8 cellular contexts compared by ENCODE assay signal in genomic region chr15:75808009-75808408, GRCh38. TPM values are rescaled to one million over a fixed set of nuclear protein-coding genes. Genes with fewer than 3 reads are reported as not detected.
DNase-seq lines count a peak whose midpoint lies in the region; ATAC-seq, FAIRE-seq and TF ChIP-seq lines count a peak whose summit lies in the region.
"Not testable (repeated sequence)": the region's sequence is repeated elsewhere in the genome, so short reads cannot be mapped to it uniquely, and the experiment has no call there.

No MANE protein-coding gene starts in this region.

- not testable (repeated sequence) for H3K4me1 Mint-ChIP-seq in activated CD8-positive, alpha-beta T cell treated with anti-CD3 and anti-CD28 coated beads for 36 hours (ENCODE audit: low read depth); activated CD8-positive, alpha-beta memory T cell treated with anti-CD3 and anti-CD28 coated beads, Interleukin-2, amount 10 ng/mL, durations not matched to agents 7 days and 5 days; activated T-helper 17 cell treated with anti-CD3 and anti-CD28 coated beads, Interleukin-2, amount 50 U/mL, for 72 hours; activated naive CD8-positive, alpha-beta T cell treated with anti-CD3 and anti-CD28 coated beads, Interleukin-2, amount 50 U/mL, for 24 hours; stimulated activated effector memory CD8-positive, alpha-beta T cell treated with anti-CD3 and anti-CD28 coated beads, Interleukin-12 subunit alpha, Interleukin-12 subunit beta, amount 100 ng/mL, for 72 hours

- H3K36me3 ChIP-seq in K562 (ENCODE audit: control insufficient read depth, insufficient read depth, low read length); HepG2 (replicated peaks in 1 of 2; ENCODE audit: control insufficient read depth in 1 of 2, insufficient read depth in 2 of 2, low read length in 2 of 2): not testable (repeated sequence)

- not testable (repeated sequence) for TF ChIP-seq EP300 in K562 (IDR thresholded peaks at IDR 0.05; ENCODE audit: low read length); HepG2 (IDR thresholded peaks at IDR 0.05; ENCODE audit: low read depth in 2 of 2, low read length in 2 of 2); HepG2 (CRISPR knock-in tag; IDR thresholded peaks at IDR 0.05; ENCODE audit: borderline replicate concordance)

- TF ChIP-seq POLR2A in GM12891 (IDR thresholded peaks at IDR 0.05; ENCODE audit: low read depth, low read length); K562 (conservative IDR thresholded peaks at IDR 0.05); HepG2 (IDR thresholded peaks at IDR 0.05; ENCODE audit: insufficient read depth in 1 of 2, low read depth in 2 of 2, low read length in 2 of 2): not testable (repeated sequence)

- not testable (repeated sequence) for H3K4me2 ChIP-seq in K562 (ENCODE audit: insufficient read depth, low read length)
- peak overlapping the region; percentile 7; the same call in 1 of the 2 replicates for H3K4me2 ChIP-seq in HepG2 (ENCODE audit: low read depth, low read length)

- H3K27me3 Mint-ChIP-seq in activated CD8-positive, alpha-beta T cell treated with anti-CD3 and anti-CD28 coated beads for 36 hours; activated T-helper 17 cell treated with anti-CD3 and anti-CD28 coated beads, Interleukin-2, amount 50 U/mL, for 72 hours; activated naive CD8-positive, alpha-beta T cell treated with anti-CD3 and anti-CD28 coated beads, Interleukin-2, amount 50 U/mL, for 24 hours: not testable (repeated sequence)
- peaks cover 20% of the 10 kb centered on the region for H3K27me3 Mint-ChIP-seq in activated CD8-positive, alpha-beta memory T cell treated with anti-CD3 and anti-CD28 coated beads, Interleukin-2, amount 10 ng/mL, durations not matched to agents 7 days and 5 days

- BruUV-seq in K562 (replicated peaks; lab: Mats Ljungman, UMichigan); HepG2 (replicated peaks; lab: Mats Ljungman, UMichigan): not testable (repeated sequence)

- not testable (repeated sequence) for H4K20me1 ChIP-seq in K562 (replicated peaks; ENCODE audit: control insufficient read depth, insufficient read depth, low read length); HepG2 (ENCODE audit: insufficient read depth, low read length)

- TF ChIP-seq RAD21 in K562 (CRISPR knock-in tag; conservative IDR thresholded peaks at IDR 0.05 in 1 of 2, IDR thresholded peaks at IDR 0.05 in 1 of 2); HepG2 (CRISPR knock-in tag; IDR thresholded peaks at IDR 0.05): not testable (repeated sequence)

- not testable (repeated sequence) for DNase-seq in GM12891 (ENCODE audit: insufficient read length, low spot score); activated CD8-positive, alpha-beta T cell treated with anti-CD3 and anti-CD28 coated beads for 36 hours; activated naive CD8-positive, alpha-beta T cell treated with anti-CD3 and anti-CD28 coated beads, Interleukin-2, amount 50 U/mL, for 24 hours; K562 (ENCODE audit: extremely low read depth in 1 of 4, low spot score in 3 of 4); HepG2 (ENCODE audit: low spot score); stimulated activated effector memory CD8-positive, alpha-beta T cell treated with anti-CD3 and anti-CD28 coated beads, Interleukin-12 subunit alpha, Interleukin-12 subunit beta, amount 100 ng/mL, for 72 hours (ENCODE audit: low spot score in 2 of 2)
- DNase-seq in activated CD8-positive, alpha-beta memory T cell treated with anti-CD3 and anti-CD28 coated beads, Interleukin-2, amount 10 ng/mL, durations not matched to agents 7 days and 5 days: peak; percentile 37

- H3K9me1 ChIP-seq in K562 (ENCODE audit: control insufficient read depth, insufficient read depth, low read length): not testable (repeated sequence)

- H3K4me3 Mint-ChIP-seq in activated CD8-positive, alpha-beta T cell treated with anti-CD3 and anti-CD28 coated beads for 36 hours; activated CD8-positive, alpha-beta memory T cell treated with anti-CD3 and anti-CD28 coated beads, Interleukin-2, amount 10 ng/mL, durations not matched to agents 7 days and 5 days; activated T-helper 17 cell treated with anti-CD3 and anti-CD28 coated beads, Interleukin-2, amount 50 U/mL, for 72 hours; activated naive CD8-positive, alpha-beta T cell treated with anti-CD3 and anti-CD28 coated beads, Interleukin-2, amount 50 U/mL, for 24 hours; stimulated activated effector memory CD8-positive, alpha-beta T cell treated with anti-CD3 and anti-CD28 coated beads, Interleukin-12 subunit alpha, Interleukin-12 subunit beta, amount 100 ng/mL, for 72 hours: not testable (repeated sequence)

- POLR2A ChIA-PET in activated CD8-positive, alpha-beta T cell treated with anti-CD3 and anti-CD28 coated beads for 36 hours (lab: Charles Lee); HepG2 (lab: Yijun Ruan, JAX): not testable (repeated sequence)
- POLR2A ChIA-PET in K562 (lab: Yijun Ruan, JAX): interaction anchor here (0.6 to 0.9 kb wide), 3 partner anchors 23 to 134 kb away, joined by 3 read pairs; no protein-coding TSS in a partner anchor

- intact Hi-C loops in activated CD8-positive, alpha-beta T cell treated with anti-CD3 and anti-CD28 coated beads for 36 hours (cut with micrococcal nuclease); K562 (cut with micrococcal nuclease): not testable (repeated sequence)
- intact Hi-C loops in HepG2 (cut with micrococcal nuclease; ENCODE audit: unreplicated experiment): loop anchor here (10.0 kb wide), 1 partner anchor 53 kb away; no protein-coding TSS in a partner anchor

- CTCF ChIA-PET in activated CD8-positive, alpha-beta T cell treated with anti-CD3 and anti-CD28 coated beads for 36 hours (lab: Charles Lee); HepG2 (lab: Yijun Ruan, JAX; ENCODE audit: low intra/inter-chr PET ratio, low total read pairs): not testable (repeated sequence)
- CTCF ChIA-PET in activated CD8-positive, alpha-beta memory T cell treated with anti-CD3 and anti-CD28 coated beads, Interleukin-2, amount 10 ng/mL, durations not matched to agents 7 days and 5 days (lab: Charles Lee): interaction anchor here (3.6 kb wide), 1 partner anchor 331 kb away, joined by 23 read pairs; no protein-coding TSS in a partner anchor
- CTCF ChIA-PET in K562 (lab: Yijun Ruan, JAX; ENCODE audit: low intra/inter-chr PET ratio): interaction anchor here (0.8 kb wide), 1 partner anchor 114 kb away, joined by 4 read pairs; no protein-coding TSS in a partner anchor

- in situ Hi-C loops in K562 (cut with MboI): not testable (repeated sequence)
- in situ Hi-C loops in HepG2 (cut with HindIII; ENCODE audit: extremely low pct_ligation_motif_present, low pct_unique_long_range_greater_than_20kb): loop anchor here (10.0 kb wide), 2 partner anchors 83 to 123 kb away; a partner anchor contains a TSS

- peak overlapping the region; percentile 68 for H2AFZ ChIP-seq in K562 (ENCODE audit: low read depth, low read length)
- not testable (repeated sequence) for H2AFZ ChIP-seq in HepG2 (ENCODE audit: low read length)

- H3K27ac ChIP-seq in K562 (ENCODE audit: extremely low read depth, low read depth, low read length); HepG2 (ENCODE audit: extremely low read length, insufficient read depth, low read length): not testable (repeated sequence)

- not testable (repeated sequence) for H3K36me3 Mint-ChIP-seq in activated CD8-positive, alpha-beta T cell treated with anti-CD3 and anti-CD28 coated beads for 36 hours (ENCODE audit: low read depth); activated CD8-positive, alpha-beta memory T cell treated with anti-CD3 and anti-CD28 coated beads, Interleukin-2, amount 10 ng/mL, durations not matched to agents 7 days and 5 days; activated T-helper 17 cell treated with anti-CD3 and anti-CD28 coated beads, Interleukin-2, amount 50 U/mL, for 72 hours (ENCODE audit: low read depth); activated naive CD8-positive, alpha-beta T cell treated with anti-CD3 and anti-CD28 coated beads, Interleukin-2, amount 50 U/mL, for 24 hours (ENCODE audit: low read depth); stimulated activated effector memory CD8-positive, alpha-beta T cell treated with anti-CD3 and anti-CD28 coated beads, Interleukin-12 subunit alpha, Interleukin-12 subunit beta, amount 100 ng/mL, for 72 hours

- H3K4me3 ChIP-seq in K562; HepG2 (replicated peaks in 1 of 3; ENCODE audit: insufficient read depth in 1 of 3, low read depth in 2 of 3, low read length in 3 of 3): not testable (repeated sequence)

- H3K4me1 ChIP-seq in K562 (replicated peaks in 1 of 2; ENCODE audit: control insufficient read depth in 2 of 2, insufficient read depth in 2 of 2, low read length in 2 of 2); HepG2 (ENCODE audit: insufficient read depth, low read length): not testable (repeated sequence)

- peak; percentile 9 for FAIRE-seq in GM12891 (lab: Jason Lieb, UNC)
- not testable (repeated sequence) for FAIRE-seq in K562 (lab: Jason Lieb, UNC); HepG2 (lab: Jason Lieb, UNC)

- not testable (repeated sequence) for H3K79me2 ChIP-seq in K562 (ENCODE audit: control insufficient read depth, insufficient read depth, low read length); HepG2 (ENCODE audit: insufficient read depth, low read length)

- H3K9me3 Mint-ChIP-seq in activated CD8-positive, alpha-beta T cell treated with anti-CD3 and anti-CD28 coated beads for 36 hours; activated CD8-positive, alpha-beta memory T cell treated with anti-CD3 and anti-CD28 coated beads, Interleukin-2, amount 10 ng/mL, durations not matched to agents 7 days and 5 days (ENCODE audit: low read depth); activated T-helper 17 cell treated with anti-CD3 and anti-CD28 coated beads, Interleukin-2, amount 50 U/mL, for 72 hours; activated naive CD8-positive, alpha-beta T cell treated with anti-CD3 and anti-CD28 coated beads, Interleukin-2, amount 50 U/mL, for 24 hours; stimulated activated effector memory CD8-positive, alpha-beta T cell treated with anti-CD3 and anti-CD28 coated beads, Interleukin-12 subunit alpha, Interleukin-12 subunit beta, amount 100 ng/mL, for 72 hours: not testable (repeated sequence)

- TF ChIP-seq CTCF in activated CD8-positive, alpha-beta T cell treated with anti-CD3 and anti-CD28 coated beads for 36 hours (IDR thresholded peaks at IDR 0.05); K562 (IDR thresholded peaks at IDR 0.05 in 2 of 3, conservative IDR thresholded peaks at IDR 0.05 in 1 of 3; ENCODE audit: insufficient read depth in 2 of 3, low read depth in 1 of 3, low read length in 3 of 3); HepG2 (CRISPR knock-in tag; IDR thresholded peaks at IDR 0.05): not testable (repeated sequence)

- not testable (repeated sequence) for H3K9ac ChIP-seq in K562 (ENCODE audit: insufficient read depth in 1 of 2, low read depth in 2 of 2, low read length in 2 of 2); HepG2 (ENCODE audit: insufficient read depth, low read depth, low read length)

- peak; percentile 45 for ATAC-seq in activated CD8-positive, alpha-beta T cell treated with anti-CD3 and anti-CD28 coated beads for 36 hours
- not testable (repeated sequence) for ATAC-seq in activated CD8-positive, alpha-beta memory T cell treated with anti-CD3 and anti-CD28 coated beads, Interleukin-2, amount 10 ng/mL, durations not matched to agents 7 days and 5 days; K562; HepG2
- peak; percentile 68 for ATAC-seq in activated T-helper 17 cell treated with anti-CD3 and anti-CD28 coated beads, Interleukin-2, amount 50 U/mL, for 72 hours (replicated peaks)
- ATAC-seq in activated naive CD8-positive, alpha-beta T cell treated with anti-CD3 and anti-CD28 coated beads, Interleukin-2, amount 50 U/mL, for 24 hours: peak; percentile 54
- ATAC-seq in stimulated activated effector memory CD8-positive, alpha-beta T cell treated with anti-CD3 and anti-CD28 coated beads, Interleukin-12 subunit alpha, Interleukin-12 subunit beta, amount 100 ng/mL, for 72 hours: peak; percentile 75

- WGBS in K562 (ENCODE audit: insufficient coverage, low coverage, missing lambda C conversion rate): 61% methylated on average over 4 of the region's 6 CpGs
- 38% methylated on average over 6 of the region's 6 CpGs for WGBS in HepG2 (ENCODE audit: low lambda C conversion rate)

- not testable (repeated sequence) for H3K27ac Mint-ChIP-seq in activated CD8-positive, alpha-beta T cell treated with anti-CD3 and anti-CD28 coated beads for 36 hours; activated CD8-positive, alpha-beta memory T cell treated with anti-CD3 and anti-CD28 coated beads, Interleukin-2, amount 10 ng/mL, durations not matched to agents 7 days and 5 days; activated T-helper 17 cell treated with anti-CD3 and anti-CD28 coated beads, Interleukin-2, amount 50 U/mL, for 72 hours; activated naive CD8-positive, alpha-beta T cell treated with anti-CD3 and anti-CD28 coated beads, Interleukin-2, amount 50 U/mL, for 24 hours; stimulated activated effector memory CD8-positive, alpha-beta T cell treated with anti-CD3 and anti-CD28 coated beads, Interleukin-12 subunit alpha, Interleukin-12 subunit beta, amount 100 ng/mL, for 72 hours

- H3K27me3 ChIP-seq in K562 (ENCODE audit: control insufficient read depth in 2 of 2, insufficient read depth in 2 of 2, low read length in 2 of 2); HepG2 (ENCODE audit: control insufficient read depth in 1 of 2, insufficient read depth in 2 of 2, low read length in 2 of 2): not testable (repeated sequence)

- H3K9me3 ChIP-seq in K562 (replicated peaks; ENCODE audit: control insufficient read depth, insufficient read depth, low read depth, low read length); HepG2 (ENCODE audit: low read length): not testable (repeated sequence)

RNA-seq across cellular contexts. Expression of gene UBE2Q2, which starts 35.2 kb away (rescaled TPM):
- 10.3 TPM for polyA plus RNA-seq in GM12891 (2012; ENCODE audit: low read depth, missing spikeins)
- 10 to 100 TPM; 19.4 to 20.0 TPM for total RNA-seq in activated CD8-positive, alpha-beta T cell treated with anti-CD3 and anti-CD28 coated beads for 36 hours
- 10 to 100 TPM; 25.5 to 36.3 TPM for total RNA-seq in activated CD8-positive, alpha-beta memory T cell treated with anti-CD3 and anti-CD28 coated beads, Interleukin-2, amount 10 ng/mL, durations not matched to agents 7 days and 5 days
- 10 to 100 TPM; 17.0 to 26.1 TPM for total RNA-seq in activated T-helper 17 cell treated with anti-CD3 and anti-CD28 coated beads, Interleukin-2, amount 50 U/mL, for 72 hours
- 25.9 and 57.4 TPM in 2 replicates for total RNA-seq in K562 (2011; cell fraction: chromatin; rRNA removed; ENCODE audit: low replicate concordance)
- total RNA-seq in K562 (2011; cell fraction: nucleolus; rRNA removed): 17.8 and 19.2 TPM in 2 replicates
- 40.3 and 64.1 TPM in 2 replicates for total RNA-seq in K562 (2011; cell fraction: nucleoplasm; rRNA removed)
- total RNA-seq in K562 (2014; rRNA removed) (11.6 and 12.1 TPM in 2 replicates), K562 (2014; rRNA removed; fragmentation: Illumina TruSeq; extraction: Trizol) (22.0 and 22.9 TPM in 2 replicates), K562 (2015; rRNA removed; fragmentation: Illumina TruSeq; extraction: Trizol) (20.2 and 24.0 TPM in 2 replicates), K562 (2021) (15.2 and 16.2 TPM in 2 replicates), HepG2 (2016; rRNA removed; fragmentation: Illumina TruSeq; extraction: Trizol) (20.1 and 20.4 TPM in 2 replicates)
- polyA plus RNA-seq in K562 (2011; rRNA removed) (15.4 and 19.2 TPM in 2 replicates), K562 (2014; fragmentation: Illumina TruSeq; extraction: Trizol) (13.4 and 16.9 TPM in 2 replicates), K562 (2014; fragmentation: Nextera tagmentation; extraction: Ambion mirVana) (1 to 10 TPM; 6.2 to 7.1 TPM), K562 (2014; rRNA removed) (13.0 and 13.5 TPM in 2 replicates), HepG2 (2011; rRNA removed) (10.6 and 11.4 TPM in 2 replicates)
- 5.5 and 7.4 TPM in 2 replicates for polyA plus RNA-seq in K562 (2011; cell fraction: cytosol; rRNA removed)
- 19.2 and 26.7 TPM in 2 replicates for polyA plus RNA-seq in K562 (2011; cell fraction: nucleus; rRNA removed)
- polyA plus RNA-seq in K562 (2012): 13.1 and 13.6 TPM in 2 replicates
- polyA minus RNA-seq in K562 (2011; rRNA and poly(A)+ RNA removed): 16.7 and 18.0 TPM in 2 replicates
- polyA minus RNA-seq in K562 (2011; cell fraction: cytosol; rRNA and poly(A)+ RNA removed): 6.3 and 6.8 TPM in 2 replicates
- polyA minus RNA-seq in K562 (2011; cell fraction: nucleus; rRNA and poly(A)+ RNA removed): 25.3 and 28.0 TPM in 2 replicates
- total RNA-seq in HepG2 (2016; cell fraction: cytosol; rRNA removed; fragmentation: Illumina TruSeq; extraction: Trizol; ENCODE audit: low read depth): 28.3 and 29.7 TPM in 2 replicates
- 19.0 and 20.4 TPM in 2 replicates for total RNA-seq in HepG2 (2016; cell fraction: insoluble cytoplasmic fraction; rRNA removed; fragmentation: Illumina TruSeq; extraction: Trizol)
- total RNA-seq in HepG2 (2016; cell fraction: membrane; rRNA removed; fragmentation: Illumina TruSeq; extraction: Trizol): 41.0 and 48.0 TPM in 2 replicates
- 14.5 and 16.7 TPM in 2 replicates for total RNA-seq in HepG2 (2016; cell fraction: nucleus; rRNA removed; fragmentation: Illumina TruSeq; extraction: Trizol)
- 4.6 and 8.2 TPM in 2 replicates for polyA plus RNA-seq in HepG2 (2011; cell fraction: cytosol; rRNA removed)
- 8.9 and 9.8 TPM in 2 replicates for polyA plus RNA-seq in HepG2 (2011; cell fraction: nucleus; rRNA removed)
- polyA plus RNA-seq in HepG2 (2012): 12.2 and 12.6 TPM in 2 replicates
- 21.3 and 23.2 TPM in 2 replicates for polyA plus RNA-seq in HepG2 (2016; cell fraction: cytosol; fragmentation: Illumina TruSeq; extraction: Trizol; ENCODE audit: low read depth)
- 18.6 and 19.5 TPM in 2 replicates for polyA plus RNA-seq in HepG2 (2016; cell fraction: insoluble cytoplasmic fraction; fragmentation: Illumina TruSeq; extraction: Trizol; ENCODE audit: low read depth)
- polyA plus RNA-seq in HepG2 (2016; cell fraction: membrane; fragmentation: Illumina TruSeq; extraction: Trizol; ENCODE audit: low read depth): 34.5 and 36.1 TPM in 2 replicates
- 20.5 and 22.4 TPM in 2 replicates for polyA plus RNA-seq in HepG2 (2016; cell fraction: nucleus; fragmentation: Illumina TruSeq; extraction: Trizol; ENCODE audit: insufficient read depth, low read depth)
- 4.1 and 10.7 TPM in 2 replicates for polyA minus RNA-seq in HepG2 (2011; rRNA and poly(A)+ RNA removed; ENCODE audit: low replicate concordance)
- polyA minus RNA-seq in HepG2 (2011; cell fraction: cytosol; rRNA and poly(A)+ RNA removed): 6.2 and 12.2 TPM in 2 replicates
- polyA minus RNA-seq in HepG2 (2011; cell fraction: nucleus; rRNA and poly(A)+ RNA removed): 17.4 and 17.5 TPM in 2 replicates
